2 cellular contexts compared by ENCODE assay signal in the genomic region with DNA sequence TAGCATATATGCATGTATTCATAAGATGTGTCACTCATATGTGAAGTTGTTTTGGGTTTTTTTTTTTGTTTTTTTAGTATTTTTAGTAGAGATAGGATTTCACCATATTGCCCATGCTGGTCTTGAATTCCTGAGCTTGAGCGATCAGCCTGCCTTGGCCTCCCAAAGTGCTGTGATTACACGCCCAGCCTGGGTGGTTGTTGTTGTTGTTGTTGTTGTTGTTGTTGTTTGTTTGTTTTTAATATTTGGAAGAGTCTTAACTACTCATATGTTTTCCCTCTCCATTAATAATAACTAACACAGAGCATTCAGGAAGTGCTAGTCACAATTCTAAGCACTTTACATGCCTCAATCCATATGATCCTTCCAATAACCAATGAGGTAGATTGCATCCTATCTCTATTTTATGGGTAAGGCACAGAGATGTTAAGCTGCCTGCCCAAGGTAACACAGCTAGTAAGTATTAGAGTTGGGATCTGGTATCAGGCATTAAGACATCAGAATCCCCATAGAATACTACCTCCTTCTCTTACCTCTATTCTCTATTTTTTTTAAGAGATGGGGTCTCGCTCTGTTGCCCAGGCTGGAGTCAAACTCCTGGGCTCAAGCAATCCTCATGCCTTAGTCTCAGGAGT.
TF ChIP-seq lines count a peak whose summit lies in the region.

No MANE protein-coding gene starts in this region.

TF ChIP-seq in HEK293, 187 proteins besides CTCF, POLR2A, EP300 and RAD21:
- TF ChIP-seq ZNF621 (tag by site-specific recombination; IDR thresholded peaks at IDR 0.05) (no peak), ZNF121 (tag by site-specific recombination; IDR thresholded peaks at IDR 0.05) (peak; percentile 71; the same call in 1 of the 2 replicates), ZNF768 (tag by site-specific recombination; IDR thresholded peaks at IDR 0.05) (peak; percentile 29; the same call in 1 of the 2 replicates)
- TF ChIP-seq, protein P1, sequence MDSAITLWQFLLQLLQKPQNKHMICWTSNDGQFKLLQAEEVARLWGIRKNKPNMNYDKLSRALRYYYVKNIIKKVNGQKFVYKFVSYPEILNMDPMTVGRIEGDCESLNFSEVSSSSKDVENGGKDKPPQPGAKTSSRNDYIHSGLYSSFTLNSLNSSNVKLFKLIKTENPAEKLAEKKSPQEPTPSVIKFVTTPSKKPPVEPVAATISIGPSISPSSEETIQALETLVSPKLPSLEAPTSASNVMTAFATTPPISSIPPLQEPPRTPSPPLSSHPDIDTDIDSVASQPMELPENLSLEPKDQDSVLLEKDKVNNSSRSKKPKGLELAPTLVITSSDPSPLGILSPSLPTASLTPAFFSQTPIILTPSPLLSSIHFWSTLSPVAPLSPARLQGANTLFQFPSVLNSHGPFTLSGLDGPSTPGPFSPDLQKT (IDR thresholded peaks at IDR 0.05; ENCODE audit: borderline replicate concordance, low read depth, low read length) = no peak

TF ChIP-seq in K562, 482 proteins besides CTCF, POLR2A, EP300 and RAD21:
- TF ChIP-seq ZNF79 (CRISPR knock-in tag; IDR thresholded peaks at IDR 0.05; ENCODE audit: low read depth) (no peak), KAT8 (IDR thresholded peaks at IDR 0.05; ENCODE audit: low read depth) (no peak), ZNF263 (CRISPR knock-in tag; IDR thresholded peaks at IDR 0.05; ENCODE audit: borderline replicate concordance) (no peak), KDM1A (IDR thresholded peaks at IDR 0.05) (0 out of 4 replicates have a peak, but pooled peaks of 1 of the 2 experiments have one; percentile 10), BMI1 (IDR thresholded peaks at IDR 0.05; ENCODE audit: low read length) (no peak), ZNF121 (CRISPR knock-in tag; conservative IDR thresholded peaks at IDR 0.05) (0 out of 2 replicates have a peak, but pooled peaks have one; percentile 31), ZNF184 (CRISPR knock-in tag; IDR thresholded peaks at IDR 0.05) (no peak), RBM25 (IDR thresholded peaks at IDR 0.05; ENCODE audit: low read depth, low read length, severe bottlenecking) (peak; percentile 79), ZFP36 (IDR thresholded peaks at IDR 0.05; ENCODE audit: low read depth, low read length, partially characterized antibody) (peak; percentile 56), SUPT5H (IDR thresholded peaks at IDR 0.05) (no peak), RBM14 (IDR thresholded peaks at IDR 0.05; ENCODE audit: borderline replicate concordance, insufficient read depth, low read depth, low read length) (no peak)
- TF ChIP-seq, protein P2, sequence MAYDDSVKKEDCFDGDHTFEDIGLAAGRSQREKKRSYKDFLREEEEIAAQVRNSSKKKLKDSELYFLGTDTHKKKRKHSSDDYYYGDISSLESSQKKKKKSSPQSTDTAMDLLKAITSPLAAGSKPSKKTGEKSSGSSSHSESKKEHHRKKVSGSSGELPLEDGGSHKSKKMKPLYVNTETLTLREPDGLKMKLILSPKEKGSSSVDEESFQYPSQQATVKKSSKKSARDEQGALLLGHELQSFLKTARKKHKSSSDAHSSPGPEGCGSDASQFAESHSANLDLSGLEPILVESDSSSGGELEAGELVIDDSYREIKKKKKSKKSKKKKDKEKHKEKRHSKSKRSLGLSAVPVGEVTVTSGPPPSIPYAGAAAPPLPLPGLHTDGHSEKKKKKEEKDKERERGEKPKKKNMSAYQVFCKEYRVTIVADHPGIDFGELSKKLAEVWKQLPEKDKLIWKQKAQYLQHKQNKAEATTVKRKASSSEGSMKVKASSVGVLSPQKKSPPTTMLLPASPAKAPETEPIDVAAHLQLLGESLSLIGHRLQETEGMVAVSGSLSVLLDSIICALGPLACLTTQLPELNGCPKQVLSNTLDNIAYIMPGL (CRISPR knock-in tag; IDR thresholded peaks at IDR 0.05) = no peak
- TF ChIP-seq, protein P3, sequence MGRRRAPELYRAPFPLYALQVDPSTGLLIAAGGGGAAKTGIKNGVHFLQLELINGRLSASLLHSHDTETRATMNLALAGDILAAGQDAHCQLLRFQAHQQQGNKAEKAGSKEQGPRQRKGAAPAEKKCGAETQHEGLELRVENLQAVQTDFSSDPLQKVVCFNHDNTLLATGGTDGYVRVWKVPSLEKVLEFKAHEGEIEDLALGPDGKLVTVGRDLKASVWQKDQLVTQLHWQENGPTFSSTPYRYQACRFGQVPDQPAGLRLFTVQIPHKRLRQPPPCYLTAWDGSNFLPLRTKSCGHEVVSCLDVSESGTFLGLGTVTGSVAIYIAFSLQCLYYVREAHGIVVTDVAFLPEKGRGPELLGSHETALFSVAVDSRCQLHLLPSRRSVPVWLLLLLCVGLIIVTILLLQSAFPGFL (CRISPR knock-in tag; IDR thresholded peaks at IDR 0.05) = no peak
- TF ChIP-seq, protein P4, sequence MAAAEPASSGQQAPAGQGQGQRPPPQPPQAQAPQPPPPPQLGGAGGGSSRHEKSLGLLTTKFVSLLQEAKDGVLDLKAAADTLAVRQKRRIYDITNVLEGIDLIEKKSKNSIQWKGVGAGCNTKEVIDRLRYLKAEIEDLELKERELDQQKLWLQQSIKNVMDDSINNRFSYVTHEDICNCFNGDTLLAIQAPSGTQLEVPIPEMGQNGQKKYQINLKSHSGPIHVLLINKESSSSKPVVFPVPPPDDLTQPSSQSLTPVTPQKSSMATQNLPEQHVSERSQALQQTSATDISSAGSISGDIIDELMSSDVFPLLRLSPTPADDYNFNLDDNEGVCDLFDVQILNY (CRISPR knock-in tag; IDR thresholded peaks at IDR 0.05) = no peak
- TF ChIP-seq, protein P5, sequence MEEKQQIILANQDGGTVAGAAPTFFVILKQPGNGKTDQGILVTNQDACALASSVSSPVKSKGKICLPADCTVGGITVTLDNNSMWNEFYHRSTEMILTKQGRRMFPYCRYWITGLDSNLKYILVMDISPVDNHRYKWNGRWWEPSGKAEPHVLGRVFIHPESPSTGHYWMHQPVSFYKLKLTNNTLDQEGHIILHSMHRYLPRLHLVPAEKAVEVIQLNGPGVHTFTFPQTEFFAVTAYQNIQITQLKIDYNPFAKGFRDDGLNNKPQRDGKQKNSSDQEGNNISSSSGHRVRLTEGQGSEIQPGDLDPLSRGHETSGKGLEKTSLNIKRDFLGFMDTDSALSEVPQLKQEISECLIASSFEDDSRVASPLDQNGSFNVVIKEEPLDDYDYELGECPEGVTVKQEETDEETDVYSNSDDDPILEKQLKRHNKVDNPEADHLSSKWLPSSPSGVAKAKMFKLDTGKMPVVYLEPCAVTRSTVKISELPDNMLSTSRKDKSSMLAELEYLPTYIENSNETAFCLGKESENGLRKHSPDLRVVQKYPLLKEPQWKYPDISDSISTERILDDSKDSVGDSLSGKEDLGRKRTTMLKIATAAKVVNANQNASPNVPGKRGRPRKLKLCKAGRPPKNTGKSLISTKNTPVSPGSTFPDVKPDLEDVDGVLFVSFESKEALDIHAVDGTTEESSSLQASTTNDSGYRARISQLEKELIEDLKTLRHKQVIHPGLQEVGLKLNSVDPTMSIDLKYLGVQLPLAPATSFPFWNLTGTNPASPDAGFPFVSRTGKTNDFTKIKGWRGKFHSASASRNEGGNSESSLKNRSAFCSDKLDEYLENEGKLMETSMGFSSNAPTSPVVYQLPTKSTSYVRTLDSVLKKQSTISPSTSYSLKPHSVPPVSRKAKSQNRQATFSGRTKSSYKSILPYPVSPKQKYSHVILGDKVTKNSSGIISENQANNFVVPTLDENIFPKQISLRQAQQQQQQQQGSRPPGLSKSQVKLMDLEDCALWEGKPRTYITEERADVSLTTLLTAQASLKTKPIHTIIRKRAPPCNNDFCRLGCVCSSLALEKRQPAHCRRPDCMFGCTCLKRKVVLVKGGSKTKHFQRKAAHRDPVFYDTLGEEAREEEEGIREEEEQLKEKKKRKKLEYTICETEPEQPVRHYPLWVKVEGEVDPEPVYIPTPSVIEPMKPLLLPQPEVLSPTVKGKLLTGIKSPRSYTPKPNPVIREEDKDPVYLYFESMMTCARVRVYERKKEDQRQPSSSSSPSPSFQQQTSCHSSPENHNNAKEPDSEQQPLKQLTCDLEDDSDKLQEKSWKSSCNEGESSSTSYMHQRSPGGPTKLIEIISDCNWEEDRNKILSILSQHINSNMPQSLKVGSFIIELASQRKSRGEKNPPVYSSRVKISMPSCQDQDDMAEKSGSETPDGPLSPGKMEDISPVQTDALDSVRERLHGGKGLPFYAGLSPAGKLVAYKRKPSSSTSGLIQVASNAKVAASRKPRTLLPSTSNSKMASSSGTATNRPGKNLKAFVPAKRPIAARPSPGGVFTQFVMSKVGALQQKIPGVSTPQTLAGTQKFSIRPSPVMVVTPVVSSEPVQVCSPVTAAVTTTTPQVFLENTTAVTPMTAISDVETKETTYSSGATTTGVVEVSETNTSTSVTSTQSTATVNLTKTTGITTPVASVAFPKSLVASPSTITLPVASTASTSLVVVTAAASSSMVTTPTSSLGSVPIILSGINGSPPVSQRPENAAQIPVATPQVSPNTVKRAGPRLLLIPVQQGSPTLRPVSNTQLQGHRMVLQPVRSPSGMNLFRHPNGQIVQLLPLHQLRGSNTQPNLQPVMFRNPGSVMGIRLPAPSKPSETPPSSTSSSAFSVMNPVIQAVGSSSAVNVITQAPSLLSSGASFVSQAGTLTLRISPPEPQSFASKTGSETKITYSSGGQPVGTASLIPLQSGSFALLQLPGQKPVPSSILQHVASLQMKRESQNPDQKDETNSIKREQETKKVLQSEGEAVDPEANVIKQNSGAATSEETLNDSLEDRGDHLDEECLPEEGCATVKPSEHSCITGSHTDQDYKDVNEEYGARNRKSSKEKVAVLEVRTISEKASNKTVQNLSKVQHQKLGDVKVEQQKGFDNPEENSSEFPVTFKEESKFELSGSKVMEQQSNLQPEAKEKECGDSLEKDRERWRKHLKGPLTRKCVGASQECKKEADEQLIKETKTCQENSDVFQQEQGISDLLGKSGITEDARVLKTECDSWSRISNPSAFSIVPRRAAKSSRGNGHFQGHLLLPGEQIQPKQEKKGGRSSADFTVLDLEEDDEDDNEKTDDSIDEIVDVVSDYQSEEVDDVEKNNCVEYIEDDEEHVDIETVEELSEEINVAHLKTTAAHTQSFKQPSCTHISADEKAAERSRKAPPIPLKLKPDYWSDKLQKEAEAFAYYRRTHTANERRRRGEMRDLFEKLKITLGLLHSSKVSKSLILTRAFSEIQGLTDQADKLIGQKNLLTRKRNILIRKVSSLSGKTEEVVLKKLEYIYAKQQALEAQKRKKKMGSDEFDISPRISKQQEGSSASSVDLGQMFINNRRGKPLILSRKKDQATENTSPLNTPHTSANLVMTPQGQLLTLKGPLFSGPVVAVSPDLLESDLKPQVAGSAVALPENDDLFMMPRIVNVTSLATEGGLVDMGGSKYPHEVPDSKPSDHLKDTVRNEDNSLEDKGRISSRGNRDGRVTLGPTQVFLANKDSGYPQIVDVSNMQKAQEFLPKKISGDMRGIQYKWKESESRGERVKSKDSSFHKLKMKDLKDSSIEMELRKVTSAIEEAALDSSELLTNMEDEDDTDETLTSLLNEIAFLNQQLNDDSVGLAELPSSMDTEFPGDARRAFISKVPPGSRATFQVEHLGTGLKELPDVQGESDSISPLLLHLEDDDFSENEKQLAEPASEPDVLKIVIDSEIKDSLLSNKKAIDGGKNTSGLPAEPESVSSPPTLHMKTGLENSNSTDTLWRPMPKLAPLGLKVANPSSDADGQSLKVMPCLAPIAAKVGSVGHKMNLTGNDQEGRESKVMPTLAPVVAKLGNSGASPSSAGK (IDR thresholded peaks at IDR 0.05) = no peak
- TF ChIP-seq, protein P6, sequence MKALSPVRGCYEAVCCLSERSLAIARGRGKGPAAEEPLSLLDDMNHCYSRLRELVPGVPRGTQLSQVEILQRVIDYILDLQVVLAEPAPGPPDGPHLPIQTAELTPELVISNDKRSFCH (CRISPR knock-in tag; IDR thresholded peaks at IDR 0.05) = no peak
- TF ChIP-seq, protein P6 (tag; IDR thresholded peaks at IDR 0.05) = no peak
TF ChIP-seq in K562: peak in this region for 4.
